35 cellular contexts compared by ENCODE assay signal in the genomic region with DNA sequence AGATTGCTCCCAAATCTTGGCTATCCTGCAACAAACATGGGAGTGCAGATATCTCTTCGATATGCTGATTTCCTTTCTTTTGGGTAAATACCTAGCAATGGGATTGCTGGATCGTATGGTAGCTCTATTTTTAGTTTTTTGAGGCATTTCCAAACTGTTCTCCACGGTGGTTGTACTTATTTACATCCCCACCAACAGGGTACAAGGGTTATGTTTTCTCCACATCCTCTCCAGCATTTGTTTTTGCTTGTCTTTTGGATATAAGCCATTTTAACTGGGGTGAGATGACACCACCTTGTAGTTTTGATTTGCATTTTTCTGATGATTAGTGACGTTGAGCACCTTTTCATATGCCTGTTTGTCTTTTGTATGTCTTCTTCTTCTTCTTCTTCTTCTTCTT. TPM values are rescaled to one million over a fixed set of nuclear protein-coding genes. Genes with fewer than 3 reads are reported as not detected.
DNase-seq lines count a peak whose midpoint lies in the region; ATAC-seq, FAIRE-seq and TF ChIP-seq lines count a peak whose summit lies in the region.
"Had no signal": no experiment of that assay in that cellular context is flagged by ENCODE, and none has a peak within 500 bp of the region (broad histone marks: within the 10 kb centered on the region; RNA-seq: fewer than 3 reads in every experiment).

No MANE protein-coding gene starts in this region.

- H2AFZ ChIP-seq in HepG2 (ENCODE audit: low read length) (no peak overlapping the region), K562 (ENCODE audit: low read depth, low read length) (no peak overlapping the region)

- POLR2A ChIA-PET in HepG2 (lab: Yijun Ruan, JAX) = no interaction called here
- POLR2A ChIA-PET in K562 (lab: Yijun Ruan, JAX) = no interaction called here

- H3K9me3 ChIP-seq in liver (ENCODE audit: control insufficient read depth in 4 of 4, low read length in 3 of 4) (peaks cover 0 to 8% (median 0%) of the 10 kb centered on the region in 4 donors), HepG2 (ENCODE audit: low read length) (peaks cover 9% of the 10 kb centered on the region), K562 (replicated peaks; ENCODE audit: control insufficient read depth, insufficient read depth, low read depth, low read length) (peaks cover 8% of the 10 kb centered on the region; the same call in 1 of the 2 replicates), right lobe of liver (peaks cover 0 to 4% (median 0%) of the 10 kb centered on the region in 4 donors), heart left ventricle (peaks cover 0 to 15% (median 6%) of the 10 kb centered on the region in 12 donors)
- H3K9me3 ChIP-seq: A549, BE2C, Caco-2 had no signal

- CTCF ChIA-PET in HepG2 (lab: Yijun Ruan, JAX; ENCODE audit: low intra/inter-chr PET ratio, low total read pairs) = no interaction called here
- CTCF ChIA-PET in K562 (lab: Yijun Ruan, JAX; ENCODE audit: low intra/inter-chr PET ratio) = no interaction called here

- TF ChIP-seq RAD21 in liver (IDR thresholded peaks at IDR 0.05) (peak; percentile 40 to 45), HepG2 (CRISPR knock-in tag; IDR thresholded peaks at IDR 0.05) (no peak), K562 (CRISPR knock-in tag; conservative IDR thresholded peaks at IDR 0.05 in 1 of 2, IDR thresholded peaks at IDR 0.05 in 1 of 2) (no peak)

- H3K9me1 ChIP-seq in K562 (ENCODE audit: control insufficient read depth, insufficient read depth, low read length) = no peaks in the 10 kb centered on the region

- 27% methylated on average over 4 of the region's 4 CpGs for WGBS in liver
- 2% methylated on average over 4 of the region's 4 CpGs for WGBS in HepG2 (ENCODE audit: low lambda C conversion rate)
- WGBS in K562 (ENCODE audit: insufficient coverage, low coverage, missing lambda C conversion rate) = 21% methylated on average over 4 of the region's 4 CpGs
- WGBS in right lobe of liver (ENCODE audit: insufficient coverage, low coverage, low lambda C conversion rate, missing lambda C conversion rate) = 29% methylated on average over 4 of the region's 4 CpGs
- WGBS in heart left ventricle, 4 donors = 61 to 72% (median 68%) methylated on average over 4 of the region's 4 CpGs

- TF ChIP-seq EP300 in HepG2 (IDR thresholded peaks at IDR 0.05; ENCODE audit: low read depth in 2 of 2, low read length in 2 of 2) (no peak), HepG2 (CRISPR knock-in tag; IDR thresholded peaks at IDR 0.05; ENCODE audit: borderline replicate concordance) (no peak), K562 (IDR thresholded peaks at IDR 0.05; ENCODE audit: low read length) (no peak)

- ATAC-seq in HepG2 = no peak
- ATAC-seq in K562 = no peak
- ATAC-seq in left lobe of liver = peak; percentile 80
- peak; percentile 77 to 87 (median 80) for ATAC-seq in right lobe of liver
- no peak for ATAC-seq in heart left ventricle
- ATAC-seq: A549; CD8-positive, alpha-beta T cell had no signal

- H4K20me1 ChIP-seq in HepG2 (ENCODE audit: insufficient read depth, low read length) = no peaks in the 10 kb centered on the region
- H4K20me1 ChIP-seq in K562 (replicated peaks; ENCODE audit: control insufficient read depth, insufficient read depth, low read length) = no peaks in the 10 kb centered on the region
- H4K20me1 ChIP-seq: BLaER1; BLaER1 treated with 17β-estradiol and CSF1 and Interleukin-3, amounts not matched to agents 10 nM and 100 nM had no signal

- no peaks in the 10 kb centered on the region for H3K27me3 ChIP-seq in liver (ENCODE audit: control insufficient read depth in 4 of 4, insufficient read depth in 4 of 4, low read length in 3 of 4)
- no peaks in the 10 kb centered on the region for H3K27me3 ChIP-seq in HepG2 (ENCODE audit: control insufficient read depth in 1 of 2, insufficient read depth in 2 of 2, low read length in 2 of 2)
- no peaks in the 10 kb centered on the region for H3K27me3 ChIP-seq in K562 (ENCODE audit: control insufficient read depth in 2 of 2, insufficient read depth in 2 of 2, low read length in 2 of 2)
- no peaks in the 10 kb centered on the region for H3K27me3 ChIP-seq in right lobe of liver
- peaks cover 0 to 9% (median 0%) of the 10 kb centered on the region in 9 donors for H3K27me3 ChIP-seq in heart left ventricle
- H3K27me3 ChIP-seq: BLaER1; BLaER1 treated with 17β-estradiol and CSF1 and Interleukin-3, amounts not matched to agents 10 nM and 100 nM had no signal

- no peak overlapping the region for H3K9ac ChIP-seq in liver (ENCODE audit: low read depth in 1 of 2, low read length in 2 of 2)
- H3K9ac ChIP-seq in HepG2 (ENCODE audit: insufficient read depth, low read depth, low read length) = no peak overlapping the region
- H3K9ac ChIP-seq in K562 (ENCODE audit: insufficient read depth in 1 of 2, low read depth in 2 of 2, low read length in 2 of 2) = no peak overlapping the region
- H3K9ac ChIP-seq: BLaER1; BLaER1 treated with 17β-estradiol and CSF1 and Interleukin-3, amounts not matched to agents 10 nM and 100 nM had no signal

- H3K4me3 ChIP-seq in liver (ENCODE audit: low read depth in 1 of 3, low read length in 3 of 3) (no peak overlapping the region), HepG2 (replicated peaks in 1 of 3; ENCODE audit: insufficient read depth in 1 of 3, low read depth in 2 of 3, low read length in 3 of 3) (no peak overlapping the region), K562 (no peak overlapping the region), right lobe of liver (no peak overlapping the region), heart left ventricle (no peak overlapping the region)
- H3K4me3 ChIP-seq: A549; BLaER1; BLaER1 treated with 17β-estradiol and CSF1 and Interleukin-3, amounts not matched to agents 10 nM and 100 nM had no signal

- H3K27ac ChIP-seq in liver (ENCODE audit: low read depth in 1 of 2, low read length in 2 of 2) (peak overlapping the region; percentile 40 to 67), HepG2 (ENCODE audit: extremely low read length, insufficient read depth, low read length) (no peak overlapping the region), K562 (ENCODE audit: extremely low read depth, low read depth, low read length) (no peak overlapping the region), right lobe of liver (peak overlapping the region in 2 of 3 donors; percentile 43 to 58), heart left ventricle (no peak overlapping the region)
- H3K27ac ChIP-seq: 22Rv1; A549; BLaER1; BLaER1 treated with 17β-estradiol and CSF1 and Interleukin-3, amounts not matched to agents 10 nM and 100 nM; C4-2B had no signal

- H3K36me3 ChIP-seq in liver (ENCODE audit: control insufficient read depth in 4 of 4, insufficient read depth in 3 of 4, low read depth in 1 of 4, low read length in 3 of 4) = no peaks in the 10 kb centered on the region
- H3K36me3 ChIP-seq in HepG2 (replicated peaks in 1 of 2; ENCODE audit: control insufficient read depth in 1 of 2, insufficient read depth in 2 of 2, low read length in 2 of 2) = no peaks in the 10 kb centered on the region
- H3K36me3 ChIP-seq in K562 (ENCODE audit: control insufficient read depth, insufficient read depth, low read length) = no peaks in the 10 kb centered on the region
- H3K36me3 ChIP-seq in right lobe of liver = no peaks in the 10 kb centered on the region
- H3K36me3 ChIP-seq in heart left ventricle = no peaks in the 10 kb centered on the region
- H3K36me3 ChIP-seq: BE2C; BLaER1; BLaER1 treated with 17β-estradiol and CSF1 and Interleukin-3, amounts not matched to agents 10 nM and 100 nM had no signal

- TF ChIP-seq POLR2A in HepG2 (IDR thresholded peaks at IDR 0.05; ENCODE audit: insufficient read depth in 1 of 2, low read depth in 2 of 2, low read length in 2 of 2) (no peak), K562 (conservative IDR thresholded peaks at IDR 0.05) (no peak), right lobe of liver (IDR thresholded peaks at IDR 0.05) (no peak), heart left ventricle (IDR thresholded peaks at IDR 0.05) (no peak)

- DNase-seq in HepG2 (ENCODE audit: low spot score) (no peak), K562 (ENCODE audit: extremely low read depth in 1 of 4, low spot score in 3 of 4) (no peak), left lobe of liver (ENCODE audit: low spot score) (no peak), right lobe of liver (no peak), heart left ventricle (no peak), NCI-H446 treated with DMSO at 0.1 percent for 48 hours (lab: John Stamatoyannopoulos, UW) (no peak), GM19240 (ENCODE audit: insufficient read length, low spot score) (no peak)
- DNase-seq: 8988T; ACHN; AML-193; BE2C; C1 segment of cervical spinal cord; Caco-2; Calu3; CD4-positive, alpha-beta memory T cell; CD4-positive, alpha-beta T cell; CD4-positive, CD25-positive, alpha-beta regulatory T cell; CD8-positive, alpha-beta memory T cell; CD8-positive, alpha-beta T cell; COR-L47; DMS 273 treated with DMSO at 0.1 percent for 48 hours; DMS153; DMS53; DMS79; DMS79 treated with DMSO at 0.1 percent for 48 hours; DND-41; EL had no signal

- FAIRE-seq in HepG2 (lab: Jason Lieb, UNC) (no peak), K562 (lab: Jason Lieb, UNC) (peak; percentile 51)
- FAIRE-seq: A204.1, D721Med had no signal

- no peak overlapping the region for H3K4me2 ChIP-seq in HepG2 (ENCODE audit: low read depth, low read length)
- H3K4me2 ChIP-seq in K562 (ENCODE audit: insufficient read depth, low read length) = no peak overlapping the region
- H3K4me2 ChIP-seq: A549; BLaER1; BLaER1 treated with 17β-estradiol and CSF1 and Interleukin-3, amounts not matched to agents 10 nM and 100 nM had no signal

- intact Hi-C loops in HepG2 (cut with micrococcal nuclease; ENCODE audit: unreplicated experiment) = no loop called here
- intact Hi-C loops in K562 (cut with micrococcal nuclease) = no loop called here
- intact Hi-C loops in right lobe of liver (cut with DNase I) = no loop called here
- intact Hi-C loops in heart left ventricle (cut with DNase I) = loop anchor here in 2 of 10 donors (5.0 to 10.0 kb wide), 2 partner anchors 46 to 59 kb away; no protein-coding TSS in a partner anchor

- H3K79me2 ChIP-seq in HepG2 (ENCODE audit: insufficient read depth, low read length) (no peaks in the 10 kb centered on the region), K562 (ENCODE audit: control insufficient read depth, insufficient read depth, low read length) (no peaks in the 10 kb centered on the region)

- in situ Hi-C loops in HepG2 (cut with HindIII; ENCODE audit: extremely low pct_ligation_motif_present, low pct_unique_long_range_greater_than_20kb) (no loop called here), K562 (cut with MboI) (no loop called here)

- H3K4me1 ChIP-seq in liver (ENCODE audit: control insufficient read depth in 4 of 4, insufficient read depth in 4 of 4, low read length in 3 of 4) (peaks cover 7 to 20% (median 11%) of the 10 kb centered on the region in 4 donors), HepG2 (ENCODE audit: insufficient read depth, low read length) (peaks cover 1% of the 10 kb centered on the region; the same call in 1 of the 2 replicates), K562 (replicated peaks in 1 of 2; ENCODE audit: control insufficient read depth in 2 of 2, insufficient read depth in 2 of 2, low read length in 2 of 2) (peaks cover 0 to 8% of the 10 kb centered on the region in 2 experiments; a peak in 3 of 5 replicates), right lobe of liver (peaks cover 0 to 11% (median 4%) of the 10 kb centered on the region in 4 donors), heart left ventricle (peaks cover 0 to 6% (median 0%) of the 10 kb centered on the region in 12 donors)
- H3K4me1 ChIP-seq: A549, BE2C, BLaER1, Caco-2 had no signal

- TF ChIP-seq CTCF in liver (IDR thresholded peaks at IDR 0.05; ENCODE audit: low read depth, low read length, missing input control) = no peak
- TF ChIP-seq CTCF in HepG2 (CRISPR knock-in tag; IDR thresholded peaks at IDR 0.05) = no peak
- no peak for TF ChIP-seq CTCF in K562 (IDR thresholded peaks at IDR 0.05 in 2 of 3, conservative IDR thresholded peaks at IDR 0.05 in 1 of 3; ENCODE audit: insufficient read depth in 2 of 3, low read depth in 1 of 3, low read length in 3 of 3)
- no peak for TF ChIP-seq CTCF in right lobe of liver (IDR thresholded peaks at IDR 0.05)
- TF ChIP-seq CTCF in heart left ventricle (IDR thresholded peaks at IDR 0.05) = no peak

- BruUV-seq in HepG2 (replicated peaks; lab: Mats Ljungman, UMichigan) (no TSS peak), K562 (replicated peaks; lab: Mats Ljungman, UMichigan) (no TSS peak)

RNA-seq across cellular contexts. Expression of a gene that starts 20.3 kb away (rescaled TPM):
- total RNA-seq in liver (100 to 1,000 TPM; 156 to 193 TPM), HepG2 (2016; rRNA removed; fragmentation: Illumina TruSeq; extraction: Trizol) (40.0 and 78.1 TPM in 2 replicates), K562 (2014; rRNA removed) (81.5 and 97.6 TPM in 2 replicates), K562 (2014; rRNA removed; fragmentation: Illumina TruSeq; extraction: Trizol) (93.7 and 105 TPM in 2 replicates), K562 (2015; rRNA removed; fragmentation: Illumina TruSeq; extraction: Trizol) (73.7 and 78.3 TPM in 2 replicates), K562 (2021) (65.7 and 76.4 TPM in 2 replicates), left lobe of liver (152 TPM), right lobe of liver (100 to 1,000 TPM; 135 to 221 (median 164) TPM), heart left ventricle (100 to 1,000 TPM in 8 of 9 donors, 10 to 100 TPM in 1; 95.3 to 382 (median 130) TPM)
- polyA plus RNA-seq in liver (100 to 1,000 TPM; 167 to 210 TPM), HepG2 (2011; rRNA removed) (83.8 and 113 TPM in 2 replicates), K562 (2011; rRNA removed) (82.5 and 165 TPM in 2 replicates), K562 (2014; fragmentation: Illumina TruSeq; extraction: Trizol) (98.7 and 108 TPM in 2 replicates), K562 (2014; fragmentation: Nextera tagmentation; extraction: Ambion mirVana) (10 to 100 TPM; 55.9 to 61.8 TPM), K562 (2014; rRNA removed) (111 and 118 TPM in 2 replicates), heart left ventricle (100 to 1,000 TPM in 1 of 2 donors, 10 to 100 TPM in 1; 86.6 to 166 TPM)
- total RNA-seq in HepG2 (2016; cell fraction: cytosol; rRNA removed; fragmentation: Illumina TruSeq; extraction: Trizol; ENCODE audit: low read depth) = 3.8 and 5.8 TPM in 2 replicates
- 40.5 and 78.7 TPM in 2 replicates for total RNA-seq in HepG2 (2016; cell fraction: insoluble cytoplasmic fraction; rRNA removed; fragmentation: Illumina TruSeq; extraction: Trizol)
- total RNA-seq in HepG2 (2016; cell fraction: membrane; rRNA removed; fragmentation: Illumina TruSeq; extraction: Trizol) = 8.0 and 8.5 TPM in 2 replicates
- 52.9 and 63.4 TPM in 2 replicates for total RNA-seq in HepG2 (2016; cell fraction: nucleus; rRNA removed; fragmentation: Illumina TruSeq; extraction: Trizol)
- polyA plus RNA-seq in HepG2 (2011; cell fraction: cytosol; rRNA removed) = 73.7 and 84.1 TPM in 2 replicates
- 20.1 and 27.7 TPM in 2 replicates for polyA plus RNA-seq in HepG2 (2011; cell fraction: nucleus; rRNA removed)
- polyA plus RNA-seq in HepG2 (2012) = 48.9 and 56.9 TPM in 2 replicates
- polyA plus RNA-seq in HepG2 (2016; cell fraction: cytosol; fragmentation: Illumina TruSeq; extraction: Trizol; ENCODE audit: low read depth) = 4.8 and 5.2 TPM in 2 replicates
- polyA plus RNA-seq in HepG2 (2016; cell fraction: insoluble cytoplasmic fraction; fragmentation: Illumina TruSeq; extraction: Trizol; ENCODE audit: low read depth) = 36.0 and 42.5 TPM in 2 replicates
- 5.3 and 5.5 TPM in 2 replicates for polyA plus RNA-seq in HepG2 (2016; cell fraction: membrane; fragmentation: Illumina TruSeq; extraction: Trizol; ENCODE audit: low read depth)
- polyA plus RNA-seq in HepG2 (2016; cell fraction: nucleus; fragmentation: Illumina TruSeq; extraction: Trizol; ENCODE audit: insufficient read depth, low read depth) = 85.9 and 86.3 TPM in 2 replicates
- polyA minus RNA-seq in HepG2 (2011; rRNA and poly(A)+ RNA removed; ENCODE audit: low replicate concordance) = 18.9 and 34.3 TPM in 2 replicates
- polyA minus RNA-seq in HepG2 (2011; cell fraction: cytosol; rRNA and poly(A)+ RNA removed) = 21.2 and 31.1 TPM in 2 replicates
- polyA minus RNA-seq in HepG2 (2011; cell fraction: nucleus; rRNA and poly(A)+ RNA removed) = 11.2 and 15.9 TPM in 2 replicates
- total RNA-seq in K562 (2011; cell fraction: chromatin; rRNA removed; ENCODE audit: low replicate concordance) = 106 and 129 TPM in 2 replicates
- total RNA-seq in K562 (2011; cell fraction: nucleolus; rRNA removed) = 121 and 124 TPM in 2 replicates
- total RNA-seq in K562 (2011; cell fraction: nucleoplasm; rRNA removed) = 126 and 169 TPM in 2 replicates
- 70.7 and 75.2 TPM in 2 replicates for polyA plus RNA-seq in K562 (2011; cell fraction: cytosol; rRNA removed)
- polyA plus RNA-seq in K562 (2011; cell fraction: nucleus; rRNA removed) = 41.8 and 42.6 TPM in 2 replicates
- 93.9 and 142 TPM in 2 replicates for polyA plus RNA-seq in K562 (2012)
- polyA minus RNA-seq in K562 (2011; rRNA and poly(A)+ RNA removed) = 62.7 and 104 TPM in 2 replicates
- 18.7 and 35.0 TPM in 2 replicates for polyA minus RNA-seq in K562 (2011; cell fraction: cytosol; rRNA and poly(A)+ RNA removed)
- 12.0 and 12.6 TPM in 2 replicates for polyA minus RNA-seq in K562 (2011; cell fraction: nucleus; rRNA and poly(A)+ RNA removed)

Comparison
In these comparisons a context has a peak if more than half of its experiments do, and no peak if none do; other contexts are left out.
1. H3K27ac ChIP-seq: peak in liver (2 of 2) and right lobe of liver (2 of 3); none in HepG2 (single experiment), K562 (single experiment) and heart left ventricle (0 of 12).
2. ATAC-seq: peak in left lobe of liver (single experiment) and right lobe of liver (4 of 4); none in HepG2 (single experiment), K562 (single experiment) and heart left ventricle (0 of 4).